In genomic region chr10:4050061-4050460, GRCh38 we compare ENCODE assay signal across 34 cellular contexts.
"Had no signal": no experiment of that assay in that cellular context is flagged by ENCODE, and none has a peak within 500 bp of the region (broad histone marks: within the 10 kb centered on the region; RNA-seq: fewer than 3 reads in every experiment).

No MANE protein-coding gene starts in this region.

- FAIRE-seq: small intestine had no signal

- H3K36me3 ChIP-seq: adrenal gland, cardiac muscle cell, colonic mucosa, heart left ventricle, left lung, neutrophil had no signal

- H3K36me3 Mint-ChIP-seq: activated naive CD8-positive, alpha-beta T cell treated with anti-CD3 and anti-CD28 coated beads for 36 hours; brain; mesothelial cell of epicardium; naive B cell; stimulated activated memory B cell treated with anti-CD40 and anti-IgM and Interleukin-4, amounts not matched to agents 10 μg/mL and 1 μg/mL and 100 μg/mL, for 72 hours; type B pancreatic cell had no signal

- ATAC-seq: activated CD4-positive, alpha-beta T cell treated with anti-CD3 and anti-CD28 coated beads for 36 hours; effector memory CD8-positive, alpha-beta T cell; left lung; sciatic nerve; stimulated activated memory B cell treated with anti-CD40 and anti-IgM and Interleukin-4, amounts not matched to agents 10 μg/mL and 1 μg/mL and 100 μg/mL, for 72 hours; stimulated activated naive CD8-positive, alpha-beta T cell treated with anti-CD3 and anti-CD28 coated beads, Interleukin-15, amount 100 ng/mL, for 72 hours had no signal

- H3K4me1 Mint-ChIP-seq: mesothelial cell of epicardium had no signal

- H3K4me3 Mint-ChIP-seq: activated CD4-positive, alpha-beta T cell treated with anti-CD3 and anti-CD28 coated beads for 36 hours; activated naive CD4-positive, alpha-beta T cell treated with anti-CD3 and anti-CD28 coated beads for 36 hours; activated naive CD8-positive, alpha-beta T cell treated with anti-CD3 and anti-CD28 coated beads for 36 hours; activated T-helper 1 cell treated with anti-CD3 and anti-CD28 coated beads, Interleukin-12 subunit alpha, Interleukin-12 subunit beta, Interleukin-2, Interleukin-4 antibody, amounts not matched to agents 30 ng/mL and 10 ng/mL and 1 ng/mL, durations not matched to agents 14 hours and 24 hours and 36 hours; brain; effector memory CD8-positive, alpha-beta T cell; mesothelial cell of epicardium; nephron progenitor cell; stimulated activated memory B cell treated with anti-CD40 and anti-IgM and Interleukin-4, amounts not matched to agents 10 μg/mL and 1 μg/mL and 100 μg/mL, for 72 hours; stimulated activated naive CD8-positive, alpha-beta T cell treated with anti-CD3 and anti-CD28 coated beads, Interleukin-15, amount 100 ng/mL, for 72 hours; type B pancreatic cell had no signal

- H3K9me3 Mint-ChIP-seq: activated naive CD4-positive, alpha-beta T cell treated with anti-CD3 and anti-CD28 coated beads for 36 hours; activated naive CD8-positive, alpha-beta T cell treated with anti-CD3 and anti-CD28 coated beads for 36 hours; activated T-helper 1 cell treated with anti-CD3 and anti-CD28 coated beads, Interleukin-12 subunit alpha, Interleukin-12 subunit beta, Interleukin-2, Interleukin-4 antibody, amounts not matched to agents 30 ng/mL and 10 ng/mL and 1 ng/mL, durations not matched to agents 14 hours and 24 hours and 36 hours; effector memory CD8-positive, alpha-beta T cell; mesothelial cell of epicardium; nephron progenitor cell; stimulated activated memory B cell treated with anti-CD40 and anti-IgM and Interleukin-4, amounts not matched to agents 10 μg/mL and 1 μg/mL and 100 μg/mL, for 72 hours; stimulated activated naive CD8-positive, alpha-beta T cell treated with anti-CD3 and anti-CD28 coated beads, Interleukin-15, amount 100 ng/mL, for 72 hours had no signal

- H3K27ac Mint-ChIP-seq: activated CD4-positive, alpha-beta T cell treated with anti-CD3 and anti-CD28 coated beads for 36 hours; activated naive CD4-positive, alpha-beta T cell treated with anti-CD3 and anti-CD28 coated beads for 36 hours; activated naive CD8-positive, alpha-beta T cell treated with anti-CD3 and anti-CD28 coated beads for 36 hours; activated T-helper 1 cell treated with anti-CD3 and anti-CD28 coated beads, Interleukin-12 subunit alpha, Interleukin-12 subunit beta, Interleukin-2, Interleukin-4 antibody, amounts not matched to agents 30 ng/mL and 10 ng/mL and 1 ng/mL, durations not matched to agents 14 hours and 24 hours and 36 hours; brain; effector memory CD8-positive, alpha-beta T cell; mesothelial cell of epicardium; nephron progenitor cell; progenitor cell of endocrine pancreas; stimulated activated naive CD8-positive, alpha-beta T cell treated with anti-CD3 and anti-CD28 coated beads, Interleukin-15, amount 100 ng/mL, for 72 hours; type B pancreatic cell had no signal

- H3K27me3 Mint-ChIP-seq: activated CD4-positive, alpha-beta T cell treated with anti-CD3 and anti-CD28 coated beads for 36 hours; brain; naive B cell; stimulated activated memory B cell treated with anti-CD40 and anti-IgM and Interleukin-4, amounts not matched to agents 10 μg/mL and 1 μg/mL and 100 μg/mL, for 72 hours; type B pancreatic cell had no signal

- DNase-seq: activated CD4-positive, alpha-beta T cell treated with anti-CD3 and anti-CD28 coated beads for 36 hours; activated CD4-positive, alpha-beta T cell treated with anti-CD3 and anti-CD28 coated beads, Interleukin-2, amount 50 U/mL, for 4 hours; activated CD4-positive, CD25-positive, alpha-beta regulatory T cell; activated CD8-positive, alpha-beta memory T cell treated with anti-CD3 and anti-CD28 coated beads for 24 hours; activated CD8-positive, alpha-beta memory T cell treated with anti-CD3 and anti-CD28 coated beads, Interleukin-2, amount 50 U/mL, for 4 hours; activated effector memory CD4-positive, alpha-beta T cell treated with anti-CD3 and anti-CD28 coated beads, Interleukin-2, amount 50 U/mL, for 16 hours; activated naive CD4-positive, alpha-beta T cell treated with anti-CD3 and anti-CD28 coated beads for 36 hours; activated naive CD8-positive, alpha-beta T cell treated with anti-CD3 and anti-CD28 coated beads for 36 hours; activated T-cell treated with anti-CD3 and anti-CD28 coated beads, Interleukin-2, amount 50 U/mL, for 1 hour; adrenal gland; aorta; cerebellar nuclear complex; colonic mucosa; dorsolateral prefrontal cortex; effector memory CD8-positive, alpha-beta T cell; erythroblast; foreskin fibroblast; heart left ventricle; left lung; naive B cell; nephron progenitor cell; small intestine; stimulated activated CD4-positive, alpha-beta T cell treated with anti-CD3 and anti-CD28 coated beads, Interleukin-4, amount 100 ng/mL, for 4 hours; stimulated activated CD8-positive, alpha-beta memory T cell treated with anti-CD3 and anti-CD28 coated beads, Interleukin-4, amount 100 ng/mL, for 48 hours; stimulated activated naive CD8-positive, alpha-beta T cell treated with anti-CD3 and anti-CD28 coated beads, Interleukin-15, amount 100 ng/mL, for 72 hours had no signal

- H3K4me3 ChIP-seq: adrenal gland, cardiac muscle cell, colonic mucosa, left lung had no signal

- H3K27me3 ChIP-seq: adrenal gland, cardiac muscle cell, colonic mucosa, dorsolateral prefrontal cortex, heart left ventricle, left lung, neutrophil had no signal

- H3K27ac ChIP-seq: cardiac muscle cell, neutrophil had no signal

- H3K4me1 ChIP-seq: adrenal gland, colonic mucosa had no signal

- H3K9me3 ChIP-seq: adrenal gland, colonic mucosa, heart left ventricle, left lung, neutrophil had no signal
